14 cellular contexts compared by ENCODE assay signal in the genomic region with DNA sequence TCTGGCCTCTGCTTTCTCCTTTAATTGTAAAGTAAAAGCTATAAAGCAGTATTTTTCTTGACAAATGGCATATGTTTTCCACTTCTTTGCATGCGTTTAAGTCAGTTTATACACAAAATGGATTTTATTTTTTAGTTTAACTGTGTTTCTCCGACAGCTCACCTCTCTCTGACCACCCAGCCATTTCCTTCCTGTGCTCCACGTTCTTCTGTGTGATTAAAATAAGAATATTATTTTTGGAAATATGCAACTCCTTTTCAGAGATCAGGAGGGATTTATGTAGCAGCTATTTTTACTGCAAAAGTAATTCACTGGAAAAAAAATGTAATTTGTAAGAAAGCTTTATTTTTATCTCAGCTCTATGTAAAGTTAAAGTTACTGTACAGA. TPM values are rescaled to one million over a fixed set of nuclear protein-coding genes. Genes with fewer than 3 reads are reported as not detected.
DNase-seq lines count a peak whose midpoint lies in the region; ATAC-seq and FAIRE-seq lines count a peak whose summit lies in the region.
"Had no signal": no experiment of that assay in that cellular context is flagged by ENCODE, and none has a peak within 500 bp of the region (broad histone marks: within the 10 kb centered on the region; RNA-seq: fewer than 3 reads in every experiment).

No MANE protein-coding gene starts in this region.

- no peak overlapping the region for H3K9ac ChIP-seq in BLaER1

- WGBS in small intestine, 3 donors: 35 to 65% (median 64%) methylated on average over 3 of the region's 3 CpGs

- H3K4me2 ChIP-seq in BLaER1: peak overlapping the region; percentile 61

- H3K4me3 ChIP-seq in BLaER1 (peak overlapping the region; percentile 24; the same call in 1 of the 2 replicates), small intestine (ENCODE audit: low read depth in 1 of 2, low read length in 2 of 2) (no peak overlapping the region), H7 (ENCODE audit: insufficient read depth, low read depth, low read length) (no peak overlapping the region)

- DNase-seq in activated T-helper 2 cell treated with anti-CD3 and anti-CD28 coated beads, Interferon-gamma antibody, Interleukin-2, Interleukin-4, amounts not matched to agents 10 μg/mL and 5 μg/mL and 100 μg/mL, durations not matched to agents 14 hours and 24 hours and 36 hours (ENCODE audit: low spot score): no peak
- no peak for DNase-seq in small intestine
- no peak for DNase-seq in occipital lobe (lab: John Stamatoyannopoulos, UW)
- no peak for DNase-seq in H7
- no peak for DNase-seq in sciatic nerve (ENCODE audit: low spot score)
- DNase-seq: activated CD8-positive, alpha-beta memory T cell treated with anti-CD3 and anti-CD28 coated beads for 24 hours; activated effector memory CD4-positive, alpha-beta T cell treated with Interleukin-2 at 50 U/mL for 16 hours; NCI-H1417 treated with DMSO at 0.1 percent for 48 hours; NCI-H226 had no signal

- H3K36me3 ChIP-seq in BLaER1: peaks cover 71% of the 10 kb centered on the region
- peaks cover 27 to 47% of the 10 kb centered on the region in 2 donors for H3K36me3 ChIP-seq in small intestine (ENCODE audit: control insufficient read depth in 2 of 2, insufficient read depth in 2 of 2, low read length in 2 of 2)
- peaks cover 36% of the 10 kb centered on the region for H3K36me3 ChIP-seq in H7 (replicated peaks; ENCODE audit: control insufficient read depth, insufficient read depth, low read length)

- H3K9me3 ChIP-seq in BLaER1: peaks cover 50% of the 10 kb centered on the region
- no peaks in the 10 kb centered on the region for H3K9me3 ChIP-seq in small intestine (ENCODE audit: control insufficient read depth, low read depth)

- peaks cover 72% of the 10 kb centered on the region for H3K36me3 Mint-ChIP-seq in activated T-helper 2 cell treated with anti-CD3 and anti-CD28 coated beads, Interferon-gamma antibody, Interleukin-2, Interleukin-4, amounts not matched to agents 10 μg/mL and 5 μg/mL and 100 μg/mL, durations not matched to agents 14 hours and 24 hours and 36 hours (ENCODE audit: low read depth)

- H3K4me1 ChIP-seq in BLaER1 (peaks cover 38% of the 10 kb centered on the region), small intestine (ENCODE audit: control insufficient read depth in 2 of 2, insufficient read depth in 1 of 2, low read depth in 1 of 2, low read length in 1 of 2) (peaks cover 0 to 6% of the 10 kb centered on the region in 2 donors)

- FAIRE-seq in small intestine (lab: Jason Lieb, UNC): no peak
- FAIRE-seq: G401.6 had no signal

- H3K27ac ChIP-seq in BLaER1 (peak overlapping the region; percentile 47), layer of hippocampus (ENCODE audit: low read depth, low read length) (peak overlapping the region; percentile 13), small intestine (ENCODE audit: low read depth in 1 of 2, low read length in 1 of 2) (peak overlapping the region; percentile 54 to 62)
- H3K27ac ChIP-seq: HL-60 had no signal

- H3K4me3 Mint-ChIP-seq in activated T-helper 2 cell treated with anti-CD3 and anti-CD28 coated beads, Interferon-gamma antibody, Interleukin-2, Interleukin-4, amounts not matched to agents 10 μg/mL and 5 μg/mL and 100 μg/mL, durations not matched to agents 14 hours and 24 hours and 36 hours (ENCODE audit: low read depth): no peak overlapping the region

- H3K27me3 ChIP-seq in BLaER1 (no peaks in the 10 kb centered on the region), layer of hippocampus (ENCODE audit: control insufficient read depth, insufficient read depth, low read length) (no peaks in the 10 kb centered on the region), small intestine (ENCODE audit: control insufficient read depth in 2 of 2, insufficient read depth in 2 of 2, low read length in 2 of 2) (no peaks in the 10 kb centered on the region), H7 (ENCODE audit: control insufficient read depth, insufficient read depth, low read length) (no peaks in the 10 kb centered on the region)

- no peaks in the 10 kb centered on the region for H3K27me3 Mint-ChIP-seq in activated T-helper 2 cell treated with anti-CD3 and anti-CD28 coated beads, Interferon-gamma antibody, Interleukin-2, Interleukin-4, amounts not matched to agents 10 μg/mL and 5 μg/mL and 100 μg/mL, durations not matched to agents 14 hours and 24 hours and 36 hours (ENCODE audit: low read depth)

- peaks cover 48% of the 10 kb centered on the region for H4K20me1 ChIP-seq in BLaER1

- H3K27ac Mint-ChIP-seq in activated T-helper 2 cell treated with anti-CD3 and anti-CD28 coated beads, Interferon-gamma antibody, Interleukin-2, Interleukin-4, amounts not matched to agents 10 μg/mL and 5 μg/mL and 100 μg/mL, durations not matched to agents 14 hours and 24 hours and 36 hours: peak overlapping the region; percentile 7

- intact Hi-C loops in activated T-helper 2 cell treated with anti-CD3 and anti-CD28 coated beads, Interferon-gamma antibody, Interleukin-2, Interleukin-4, amounts not matched to agents 10 μg/mL and 5 μg/mL and 100 μg/mL, durations not matched to agents 14 hours and 24 hours and 36 hours (cut with micrococcal nuclease): no loop called here
- intact Hi-C loops in sciatic nerve (cut with DNase I): no loop called here

- ATAC-seq in sciatic nerve (no peak), HG02642 (IDR thresholded peaks at IDR 0.05; ENCODE audit: poor library complexity, unreplicated experiment) (no peak)

- no peaks in the 10 kb centered on the region for H3K4me1 Mint-ChIP-seq in activated T-helper 2 cell treated with anti-CD3 and anti-CD28 coated beads, Interferon-gamma antibody, Interleukin-2, Interleukin-4, amounts not matched to agents 10 μg/mL and 5 μg/mL and 100 μg/mL, durations not matched to agents 14 hours and 24 hours and 36 hours (ENCODE audit: low read depth)

- peaks cover 4% of the 10 kb centered on the region for H3K9me3 Mint-ChIP-seq in activated T-helper 2 cell treated with anti-CD3 and anti-CD28 coated beads, Interferon-gamma antibody, Interleukin-2, Interleukin-4, amounts not matched to agents 10 μg/mL and 5 μg/mL and 100 μg/mL, durations not matched to agents 14 hours and 24 hours and 36 hours

RNA-seq across cellular contexts. Expression of a gene that starts 18.0 kb away (rescaled TPM):
- 62.8 and 63.9 TPM in 2 replicates for total RNA-seq in activated T-helper 2 cell treated with anti-CD3 and anti-CD28 coated beads, Interferon-gamma antibody, Interleukin-2, Interleukin-4, amounts not matched to agents 10 μg/mL and 5 μg/mL and 100 μg/mL, durations not matched to agents 14 hours and 24 hours and 36 hours
- 100 to 1,000 TPM; 129 to 137 (median 133) TPM for polyA plus RNA-seq in small intestine
- total RNA-seq in occipital lobe (9.8 TPM), sciatic nerve (139 TPM)
- 47.9 and 52.2 TPM in 2 replicates for total RNA-seq in H7 (2014; rRNA removed; shearing (Covaris generic))
